Comparison of ENCODE assay signal across 17 cellular contexts in genomic region chr9:3971391-3972082, GRCh38.
"Had no signal": no experiment of that assay in that cellular context is flagged by ENCODE, and none has a peak within 500 bp of the region (broad histone marks: within the 10 kb centered on the region; RNA-seq: fewer than 3 reads in every experiment).

No MANE protein-coding gene starts in this region.

- DNase-seq: activated B cell treated with CpG ODN at 0.5 μM for 24 hours; activated CD4-positive, alpha-beta T cell treated with anti-CD3 and anti-CD28 coated beads, Interleukin-2, amount 10 ng/mL, durations not matched to agents 7 days and 5 days; activated CD8-positive, alpha-beta memory T cell treated with anti-CD3 and anti-CD28 coated beads, Interleukin-2, amount 50 U/mL, for 48 hours; activated gamma-delta T cell; activated T-cell treated with anti-CD3 and anti-CD28 coated beads, Interleukin-2, amount 50 U/mL, for 72 hours; brain microvascular endothelial cell; cerebellar nuclear complex; effector memory CD4-positive, alpha-beta T cell; head of caudate nucleus; left colon; right lobe of liver; stomach; T-helper 2 cell; testis; upper lobe of left lung had no signal

- H3K27me3 ChIP-seq: brain microvascular endothelial cell, right lobe of liver, stomach, testis, upper lobe of left lung had no signal

- H3K27ac ChIP-seq: brain microvascular endothelial cell, right lobe of liver, stomach, testis, upper lobe of left lung had no signal

- H3K9me3 ChIP-seq: right lobe of liver, stomach, testis, upper lobe of left lung had no signal

- H3K4me3 ChIP-seq: lung, right lobe of liver, stomach, testis, upper lobe of left lung had no signal

- H3K36me3 ChIP-seq: brain microvascular endothelial cell, right lobe of liver, stomach, upper lobe of left lung had no signal

- ATAC-seq: activated naive CD4-positive, alpha-beta T cell treated with anti-CD3 and anti-CD28 coated beads, Interleukin-2, amount 50 U/mL, for 72 hours; activated T-cell treated with anti-CD3 and anti-CD28 coated beads, Interleukin-2, amount 50 U/mL, for 72 hours; left colon had no signal

- H3K4me1 ChIP-seq: right lobe of liver, testis, upper lobe of left lung had no signal
